In the genomic region with DNA sequence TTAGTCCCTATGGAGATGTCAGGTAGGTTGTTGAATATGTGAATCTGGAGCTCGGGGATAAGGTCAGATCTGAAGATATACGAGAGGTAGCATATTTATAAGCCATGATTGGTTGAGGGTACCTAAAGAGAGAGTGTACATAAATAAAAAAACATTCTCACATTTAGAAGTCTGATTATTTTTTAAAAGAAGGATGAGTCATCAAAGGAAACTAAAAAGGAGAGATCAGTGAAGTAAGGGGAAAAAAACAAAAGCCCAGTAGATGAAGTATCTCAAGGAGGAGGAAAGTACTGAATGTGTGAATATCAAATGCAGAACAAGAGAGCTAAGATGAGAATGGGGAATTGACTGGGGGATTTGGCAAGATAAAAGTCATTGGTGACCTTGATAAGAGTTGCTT, we compare ENCODE assay signal across 23 cellular contexts. TPM values are rescaled to one million over a fixed set of nuclear protein-coding genes. Genes with fewer than 3 reads are reported as not detected.
DNase-seq lines count a peak whose midpoint lies in the region; ATAC-seq, FAIRE-seq and TF ChIP-seq lines count a peak whose summit lies in the region.
"Had no signal": no experiment of that assay in that cellular context is flagged by ENCODE, and none has a peak within 500 bp of the region (broad histone marks: within the 10 kb centered on the region; RNA-seq: fewer than 3 reads in every experiment).

No MANE protein-coding gene starts in this region.

- intact Hi-C loops in activated B cell treated with CpG ODN at 0.5 μM for 24 hours (cut with micrococcal nuclease), result loop anchor here (2.0 to 5.0 kb wide), 2 partner anchors 116 to 344 kb away; no protein-coding TSS in a partner anchor

- H3K4me1 Mint-ChIP-seq in activated T-cell treated with anti-CD3 and anti-CD28 coated beads, Interleukin-2, amount 50 U/mL, for 24 hours (ENCODE audit: low read depth), result peaks cover 7% of the 10 kb centered on the region
- H3K4me1 Mint-ChIP-seq in activated B cell treated with CpG ODN at 0.5 μM for 24 hours, result peaks cover 11% of the 10 kb centered on the region
- H3K4me1 Mint-ChIP-seq in progenitor cell of endocrine pancreas (ENCODE audit: low read depth), result no peaks in the 10 kb centered on the region
- H3K4me1 Mint-ChIP-seq: CD14-positive monocyte had no signal

- no peak for TF ChIP-seq CTCF in activated B cell treated with CpG ODN at 0.5 μM for 24 hours (IDR thresholded peaks at IDR 0.05)
- no peak for TF ChIP-seq CTCF in progenitor cell of endocrine pancreas (IDR thresholded peaks at IDR 0.05; ENCODE audit: unreplicated experiment)

- peaks cover 14% of the 10 kb centered on the region for H3K36me3 Mint-ChIP-seq in activated T-cell treated with anti-CD3 and anti-CD28 coated beads, Interleukin-2, amount 50 U/mL, for 24 hours (ENCODE audit: low read depth)
- H3K36me3 Mint-ChIP-seq in activated B cell treated with CpG ODN at 0.5 μM for 24 hours (ENCODE audit: low read depth) (peaks cover 69% of the 10 kb centered on the region), progenitor cell of endocrine pancreas (ENCODE audit: insufficient read depth) (peaks cover 10% of the 10 kb centered on the region)

- POLR2A ChIA-PET in activated B cell treated with CpG ODN at 0.5 μM for 24 hours (lab: Charles Lee), result no interaction called here
- POLR2A ChIA-PET in HEK293T (lab: Yijun Ruan, JAX), result no interaction called here

- peak; percentile 26 for FAIRE-seq in GM18507 (lab: Jason Lieb, UNC)
- FAIRE-seq: H1, HepG2 had no signal

- ATAC-seq in activated B cell treated with CpG ODN at 0.5 μM for 24 hours (ENCODE audit: low read depth) (no peak), GM19452 (IDR thresholded peaks at IDR 0.05; ENCODE audit: unreplicated experiment) (no peak), GM18873 (IDR thresholded peaks at IDR 0.05; ENCODE audit: low FRiP score, unreplicated experiment) (no peak)
- ATAC-seq: HepG2, Panc1 had no signal

- no peak for DNase-seq in activated T-cell treated with anti-CD3 and anti-CD28 coated beads, Interleukin-2, amount 50 U/mL, for 24 hours
- DNase-seq in activated T-cell treated with anti-CD3 and anti-CD28 coated beads for 4 hours (no peak), GM18507 (ENCODE audit: extremely low spot score, insufficient read length, low read depth) (no peak), activated B cell treated with CpG ODN at 0.5 μM for 24 hours (no peak), progenitor cell of endocrine pancreas (ENCODE audit: low spot score, unreplicated experiment) (no peak), HEK293T (ENCODE audit: extremely low spot score) (no peak)
- DNase-seq: 8988T, DMS79, NCI-H1105, NCI-H146, NCI-H2029, NCI-H226, NCI-H510A treated with DMSO at 0.1 percent for 48 hours, NCI-H748 treated with DMSO at 0.1 percent for 48 hours, SIG-M5, SK-N-SH had no signal

- H3K9me3 Mint-ChIP-seq in activated T-cell treated with anti-CD3 and anti-CD28 coated beads, Interleukin-2, amount 50 U/mL, for 24 hours, result no peaks in the 10 kb centered on the region
- no peaks in the 10 kb centered on the region for H3K9me3 Mint-ChIP-seq in activated B cell treated with CpG ODN at 0.5 μM for 24 hours
- H3K9me3 Mint-ChIP-seq in progenitor cell of endocrine pancreas (ENCODE audit: low read depth), result no peaks in the 10 kb centered on the region
- H3K9me3 Mint-ChIP-seq: CD14-positive monocyte had no signal

- no peaks in the 10 kb centered on the region for H3K27me3 Mint-ChIP-seq in activated T-cell treated with anti-CD3 and anti-CD28 coated beads, Interleukin-2, amount 50 U/mL, for 24 hours
- no peaks in the 10 kb centered on the region for H3K27me3 Mint-ChIP-seq in activated B cell treated with CpG ODN at 0.5 μM for 24 hours
- no peaks in the 10 kb centered on the region for H3K27me3 Mint-ChIP-seq in progenitor cell of endocrine pancreas

- H3K27ac Mint-ChIP-seq in activated T-cell treated with anti-CD3 and anti-CD28 coated beads, Interleukin-2, amount 50 U/mL, for 24 hours, result peak overlapping the region; percentile 60
- H3K27ac Mint-ChIP-seq in activated B cell treated with CpG ODN at 0.5 μM for 24 hours, result peak overlapping the region; percentile 80
- H3K27ac Mint-ChIP-seq in progenitor cell of endocrine pancreas, result peak overlapping the region; percentile 34

- CTCF ChIA-PET in activated B cell treated with CpG ODN at 0.5 μM for 24 hours (lab: Charles Lee) (interaction anchor here (1.8 to 2.8 kb wide), 2 partner anchors 116 to 344 kb away, joined by 8 to 9 read pairs; no protein-coding TSS in a partner anchor), HEK293T (lab: Yijun Ruan, JAX) (interaction anchor here (0.5 kb wide), 1 partner anchor 430 kb away, joined by 3 read pairs; no protein-coding TSS in a partner anchor)

- no peak overlapping the region for H3K4me3 Mint-ChIP-seq in activated T-cell treated with anti-CD3 and anti-CD28 coated beads, Interleukin-2, amount 50 U/mL, for 24 hours
- H3K4me3 Mint-ChIP-seq in activated B cell treated with CpG ODN at 0.5 μM for 24 hours (no peak overlapping the region), progenitor cell of endocrine pancreas (ENCODE audit: low read depth) (no peak overlapping the region)
- H3K4me3 Mint-ChIP-seq: CD14-positive monocyte had no signal

TF ChIP-seq in HEK293T, 16 proteins besides CTCF, POLR2A, EP300 and RAD21:
- TF ChIP-seq CTBP1 (IDR thresholded peaks at IDR 0.05; ENCODE audit: borderline replicate concordance) (no peak), L3MBTL2 (conservative IDR thresholded peaks at IDR 0.05) (no peak), ELF4 (IDR thresholded peaks at IDR 0.05) (no peak), LEF1 (IDR thresholded peaks at IDR 0.05; ENCODE audit: borderline replicate concordance) (no peak), HDGF (IDR thresholded peaks at IDR 0.05; ENCODE audit: borderline replicate concordance) (no peak)
TF ChIP-seq in HEK293T: peak in this region for 0.

RNA-seq across cellular contexts. Expression of a gene that starts 15.7 kb away (rescaled TPM):
- total RNA-seq in activated B cell treated with CpG ODN at 0.5 μM for 24 hours (not detected in 2 replicates), progenitor cell of endocrine pancreas (0.22 TPM in 1 of 2 replicates, not detected in the other)
- total RNA-seq: H1, HT-29 had no signal
